In the genomic region with DNA sequence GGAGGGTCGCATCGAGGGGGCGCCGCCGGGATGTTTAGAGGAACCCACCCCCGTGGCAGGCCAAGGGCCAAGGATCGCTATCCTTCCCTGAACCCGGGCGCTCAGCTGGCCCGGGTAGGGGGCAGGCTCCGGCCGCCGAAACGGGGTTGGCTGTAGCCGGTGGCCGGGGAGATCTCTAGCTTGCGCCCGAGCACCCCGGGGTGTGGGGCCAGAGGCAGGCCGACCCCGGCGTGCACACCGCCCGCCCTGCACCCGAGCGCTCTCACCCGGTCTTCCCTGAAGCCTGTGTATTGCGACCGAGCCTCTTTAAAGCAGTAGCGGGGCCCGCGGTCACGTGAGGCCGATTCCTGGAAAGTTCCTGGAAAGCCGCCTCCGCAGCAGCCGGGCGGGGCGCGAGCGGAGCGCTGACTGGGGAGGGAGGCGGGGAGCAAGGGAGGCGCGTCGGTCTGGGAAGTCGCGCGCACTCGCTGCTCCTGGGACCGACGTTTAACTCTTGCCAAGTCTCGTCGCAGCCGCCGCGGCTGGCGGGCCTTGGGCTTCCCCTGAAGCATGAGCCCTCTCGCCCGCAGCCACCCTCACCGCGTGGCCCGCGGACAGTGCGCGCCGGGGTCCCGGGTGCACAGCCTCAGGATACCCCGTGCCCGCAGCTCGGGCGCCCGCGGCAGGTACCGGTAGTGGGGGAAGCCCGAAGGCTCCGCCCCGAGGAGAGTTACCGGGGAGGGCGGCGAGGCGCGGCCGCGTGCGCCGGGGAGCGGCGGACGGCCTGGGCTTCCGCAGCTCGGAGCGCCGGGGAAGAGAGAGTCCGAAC, we compare ENCODE assay signal across 8 cellular contexts. TPM values are rescaled to one million over a fixed set of nuclear protein-coding genes. Genes with fewer than 3 reads are reported as not detected.
DNase-seq lines count a peak whose midpoint lies in the region; ATAC-seq and TF ChIP-seq lines count a peak whose summit lies in the region.

No MANE protein-coding gene starts in this region.

- ATAC-seq in GM18858 (IDR thresholded peaks at IDR 0.05; ENCODE audit: unreplicated experiment) (peak; percentile 43), HG03066 (IDR thresholded peaks at IDR 0.05; ENCODE audit: low read depth, unreplicated experiment) (peak; percentile 44)

- no peaks in the 10 kb centered on the region for H3K9me3 Mint-ChIP-seq in chondrocyte (ENCODE audit: low read depth)

- in situ Hi-C loops in ACHN (cut with HindIII; ENCODE audit: low pct_ligation_motif_present, low pct_unique_long_range_greater_than_20kb, low sequenced_read_pairs) = no loop called here

- H3K36me3 Mint-ChIP-seq in chondrocyte (ENCODE audit: low read depth) = no peaks in the 10 kb centered on the region

- H3K4me1 Mint-ChIP-seq in chondrocyte (ENCODE audit: low read depth) = peaks cover 17% of the 10 kb centered on the region

- H3K27me3 Mint-ChIP-seq in chondrocyte (ENCODE audit: low read depth) = peaks cover 6% of the 10 kb centered on the region

- DNase-seq in ACHN (peak; percentile 97), NCI-H226 (peak; percentile 88), chondrocyte (ENCODE audit: low spot score) (peak; percentile 97), kidney glomerular epithelial cell (lab: John Stamatoyannopoulos, UW) (peak; percentile 62)
- DNase-seq in activated CD4-positive, alpha-beta T cell treated with anti-CD3 and anti-CD28 coated beads for 24 hours (ENCODE audit: low read depth in 2 of 2) = peak; percentile 78 to 84
- DNase-seq in stimulated activated CD4-positive, alpha-beta T cell treated with anti-CD3 and anti-CD28 coated beads, Interleukin-15, amount 100 ng/mL, for 48 hours (ENCODE audit: low read depth in 2 of 2) = peak; percentile 75 to 85

- TF ChIP-seq CTCF in chondrocyte (IDR thresholded peaks at IDR 0.05) = no peak

- H3K4me3 Mint-ChIP-seq in chondrocyte (ENCODE audit: unreplicated experiment) = peak overlapping the region; percentile 85

- peak overlapping the region; percentile 82 for H3K27ac Mint-ChIP-seq in chondrocyte (ENCODE audit: unreplicated experiment)

RNA-seq across cellular contexts. Expression of a gene that starts 1.7 kb away (rescaled TPM):
- total RNA-seq in chondrocyte = 2.9 to 8.8 TPM (median 4.9 TPM) in 3 replicates

Comparison
In these comparisons a context has a peak if more than half of its experiments do, and no peak if none do; other contexts are left out.
1. Peak in every context shown above with its lines: DNase-seq and ATAC-seq.